Comparison of ENCODE assay signal across 15 cellular contexts in genomic region chr14:55568618-55569017, GRCh38. TPM values are rescaled to one million over a fixed set of nuclear protein-coding genes. Genes with fewer than 3 reads are reported as not detected.
DNase-seq lines count a peak whose midpoint lies in the region; ATAC-seq and TF ChIP-seq lines count a peak whose summit lies in the region.
"Had no signal": no experiment of that assay in that cellular context is flagged by ENCODE, and none has a peak within 500 bp of the region (broad histone marks: within the 10 kb centered on the region; RNA-seq: fewer than 3 reads in every experiment).

No MANE protein-coding gene starts in this region.

- POLR2A ChIA-PET in Caco-2 (lab: Charles Lee) (no interaction called here), IMR-90 (lab: Charles Lee; ENCODE audit: unreplicated experiment) (no interaction called here)

- no peak overlapping the region for H2BK5ac ChIP-seq in IMR-90 (ENCODE audit: low read depth, low read length, poor library complexity, severe bottlenecking)

- no peak for TF ChIP-seq POLR2A in IMR-90 (IDR thresholded peaks at IDR 0.05; ENCODE audit: low read depth, low read length)

- H3K36me3 Mint-ChIP-seq in Caco-2 (ENCODE audit: insufficient read depth, unreplicated experiment) (peaks cover 5% of the 10 kb centered on the region), endodermal cell (ENCODE audit: low read depth) (no peaks in the 10 kb centered on the region), nephron progenitor cell (ENCODE audit: low read depth) (peaks cover 15% of the 10 kb centered on the region)

- H3K9me3 Mint-ChIP-seq in Caco-2 (ENCODE audit: unreplicated experiment), result no peaks in the 10 kb centered on the region
- H3K9me3 Mint-ChIP-seq in endodermal cell, result no peaks in the 10 kb centered on the region
- H3K9me3 Mint-ChIP-seq in nephron progenitor cell, result no peaks in the 10 kb centered on the region
- H3K9me3 Mint-ChIP-seq: CD4-positive, alpha-beta memory T cell; H9 had no signal

- H4K20me1 ChIP-seq in IMR-90 (ENCODE audit: insufficient read depth, low read length), result no peaks in the 10 kb centered on the region

- H3K27me3 Mint-ChIP-seq in Caco-2 (ENCODE audit: insufficient read depth, unreplicated experiment) (no peaks in the 10 kb centered on the region), endodermal cell (ENCODE audit: insufficient read depth) (no peaks in the 10 kb centered on the region), nephron progenitor cell (ENCODE audit: low read depth, poor library complexity) (peaks cover 6% of the 10 kb centered on the region)

- no peak overlapping the region for H4K8ac ChIP-seq in IMR-90 (ENCODE audit: low read depth in 2 of 2, low read length in 2 of 2)

- no peak overlapping the region for H2AFZ ChIP-seq in IMR-90 (replicated peaks; ENCODE audit: low read length, poor library complexity)
- H2AFZ ChIP-seq: GM23248 had no signal

- no peak overlapping the region for H2BK120ac ChIP-seq in IMR-90 (ENCODE audit: low read depth, low read length)

- H3K4ac ChIP-seq in IMR-90 (ENCODE audit: low read depth, low read length), result no peak overlapping the region

- CTCF ChIA-PET in Caco-2 (lab: Charles Lee), result no interaction called here
- CTCF ChIA-PET in IMR-90 (lab: Yijun Ruan, JAX), result interaction anchor here (1.0 kb wide), 1 partner anchor 9 kb away, joined by 3 read pairs; no protein-coding TSS in a partner anchor

- H3K27ac ChIP-seq in IMR-90 (ENCODE audit: insufficient read depth, low read length), result no peak overlapping the region
- H3K27ac ChIP-seq in endodermal cell (ENCODE audit: low read depth, low read length), result no peak overlapping the region
- H3K27ac ChIP-seq: C4-2B, GM23248 had no signal

- H3K4me1 ChIP-seq in Caco-2, result peaks cover 14% of the 10 kb centered on the region
- no peaks in the 10 kb centered on the region; the same call in 1 of the 2 replicates for H3K4me1 ChIP-seq in IMR-90 (ENCODE audit: control insufficient read depth, insufficient read depth, low read length)
- peaks cover 8% of the 10 kb centered on the region for H3K4me1 ChIP-seq in endodermal cell (ENCODE audit: control insufficient read depth, insufficient read depth, low read length)

- H2AK5ac ChIP-seq in IMR-90 (ENCODE audit: low read depth, low read length), result no peak overlapping the region

- no peak overlapping the region for H4K5ac ChIP-seq in IMR-90 (ENCODE audit: low read depth, low read length)

- in situ Hi-C loops in IMR-90 (cut with MboI; ENCODE audit: low sequenced_read_pairs), result no loop called here

- peaks cover 16% of the 10 kb centered on the region for H3K4me1 Mint-ChIP-seq in Caco-2 (ENCODE audit: low read depth, unreplicated experiment)
- H3K4me1 Mint-ChIP-seq in endodermal cell, result peaks cover 30% of the 10 kb centered on the region
- peaks cover 24% of the 10 kb centered on the region for H3K4me1 Mint-ChIP-seq in nephron progenitor cell
- H3K4me1 Mint-ChIP-seq: CD4-positive, alpha-beta memory T cell had no signal

- no peak overlapping the region for H3K18ac ChIP-seq in IMR-90 (ENCODE audit: low read depth, low read length)

- no peak overlapping the region for H3K14ac ChIP-seq in IMR-90 (replicated peaks; ENCODE audit: low read depth, low read length)

- no peak for TF ChIP-seq CTCF in Caco-2 (IDR thresholded peaks at IDR 0.05; ENCODE audit: insufficient read depth in 1 of 2, low read depth in 1 of 2, low read length in 1 of 2, severe bottlenecking in 1 of 2, unreplicated experiment in 1 of 2)
- TF ChIP-seq CTCF in IMR-90 (conservative IDR thresholded peaks at IDR 0.05; ENCODE audit: low read depth, low read length), result no peak
- TF ChIP-seq CTCF in endodermal cell (conservative IDR thresholded peaks at IDR 0.05), result no peak
- TF ChIP-seq CTCF in nephron progenitor cell (IDR thresholded peaks at IDR 0.05), result no peak

- H3K27ac Mint-ChIP-seq in Caco-2 (ENCODE audit: unreplicated experiment) (peak overlapping the region; percentile 31), endodermal cell (peak overlapping the region; percentile 74), nephron progenitor cell (peak overlapping the region; percentile 57)
- H3K27ac Mint-ChIP-seq: H9 had no signal

- H3K4me3 Mint-ChIP-seq in Caco-2 (ENCODE audit: unreplicated experiment) (peak overlapping the region; percentile 23), endodermal cell (peak overlapping the region; percentile 11), nephron progenitor cell (no peak overlapping the region)
- H3K4me3 Mint-ChIP-seq: CD4-positive, alpha-beta memory T cell; H9 had no signal

- no peak overlapping the region for H3K9ac ChIP-seq in IMR-90 (ENCODE audit: low read depth, low read length)
- no peak overlapping the region for H3K9ac ChIP-seq in endodermal cell (ENCODE audit: extremely low read depth, low read length, poor library complexity, severe bottlenecking)
- H3K9ac ChIP-seq: GM23248 had no signal

- dilution Hi-C loops in IMR-90 (cut with HindIII; ENCODE audit: low sequenced_read_pairs, unreplicated experiment), result no loop called here

- H2BK20ac ChIP-seq in IMR-90 (ENCODE audit: low read depth, low read length), result no peak overlapping the region

- DNase-seq in Caco-2 (peak in 1 of 2 experiments; percentile 25), IMR-90 (no peak), endodermal cell (no peak), nephron progenitor cell (no peak), MG63 (no peak), amygdala (lab: John Stamatoyannopoulos, UW) (no peak)
- DNase-seq: BE2C; CD4-positive, alpha-beta memory T cell; DMS153; DMS79 treated with DMSO at 0.1 percent for 48 hours; EL; GM23248; H9 had no signal

- H2BK15ac ChIP-seq in IMR-90 (ENCODE audit: low read depth, low read length), result no peak overlapping the region

- intact Hi-C loops in Caco-2 (cut with micrococcal nuclease; ENCODE audit: unreplicated experiment), result no loop called here
- intact Hi-C loops in IMR-90 (cut with micrococcal nuclease), result no loop called here

- no peak overlapping the region; the same call in 1 of the 2 replicates for H3K4me2 ChIP-seq in IMR-90 (ENCODE audit: low read depth, low read length)

- no peak overlapping the region for H2AK9ac ChIP-seq in IMR-90 (replicated peaks; ENCODE audit: low read depth, low read length, poor library complexity)

- ATAC-seq in IMR-90 (ENCODE audit: low read depth), result peak; percentile 44; the same call in 1 of the 2 replicates
- ATAC-seq in GM19455 (IDR thresholded peaks at IDR 0.05; ENCODE audit: unreplicated experiment), result no peak

- no peaks in the 10 kb centered on the region for H3K27me3 ChIP-seq in Caco-2 (replicated peaks; ENCODE audit: control insufficient read depth, insufficient read depth, low read length)
- no peaks in the 10 kb centered on the region for H3K27me3 ChIP-seq in IMR-90 (ENCODE audit: control insufficient read depth, insufficient read depth, low read length)
- no peaks in the 10 kb centered on the region for H3K27me3 ChIP-seq in endodermal cell (ENCODE audit: control insufficient read depth, insufficient read depth, low read length, poor library complexity, severe bottlenecking)
- H3K27me3 ChIP-seq in MG63, result no peaks in the 10 kb centered on the region
- H3K27me3 ChIP-seq: BE2C had no signal

- no peaks in the 10 kb centered on the region for H3K9me1 ChIP-seq in IMR-90 (ENCODE audit: insufficient read depth, low read length)

- no TSS peak for BruUV-seq in Caco-2 (replicated peaks; lab: Mats Ljungman, UMichigan)
- BruUV-seq in IMR-90 (replicated peaks; lab: Mats Ljungman, UMichigan), result no TSS peak

- no peak for TF ChIP-seq RAD21 in IMR-90 (IDR thresholded peaks at IDR 0.05; ENCODE audit: low read length)

- H3K79me1 ChIP-seq in IMR-90 (ENCODE audit: low read depth in 1 of 2, low read length in 2 of 2), result no peaks in the 10 kb centered on the region

- no peak overlapping the region for H3K56ac ChIP-seq in IMR-90 (ENCODE audit: extremely low read depth, insufficient read depth, low read length)

- H3K36me3 ChIP-seq in Caco-2 (ENCODE audit: control insufficient read depth, insufficient read depth, low read length) (no peaks in the 10 kb centered on the region; the same call in 1 of the 2 replicates), IMR-90 (ENCODE audit: control insufficient read depth, insufficient read depth, low read length) (no peaks in the 10 kb centered on the region), endodermal cell (ENCODE audit: control insufficient read depth, insufficient read depth, low read length) (no peaks in the 10 kb centered on the region), MG63 (no peaks in the 10 kb centered on the region)
- H3K36me3 ChIP-seq: BE2C had no signal

- H3K23ac ChIP-seq in IMR-90 (ENCODE audit: low read depth, low read length), result no peak overlapping the region

- H4K91ac ChIP-seq in IMR-90 (ENCODE audit: insufficient read depth, low read depth, low read length), result no peak overlapping the region

- H3K4me3 ChIP-seq in Caco-2 (ENCODE audit: low read depth, low read length) (no peak overlapping the region), IMR-90 (ENCODE audit: insufficient read depth, low read depth, low read length) (no peak overlapping the region), endodermal cell (ENCODE audit: low read length) (peak overlapping the region; percentile 64), MG63 (no peak overlapping the region)
- H3K4me3 ChIP-seq: GM23248 had no signal

- H3K9me3 ChIP-seq in Caco-2 (no peaks in the 10 kb centered on the region), IMR-90 (ENCODE audit: control insufficient read depth, insufficient read depth, low read length) (no peaks in the 10 kb centered on the region), endodermal cell (ENCODE audit: control insufficient read depth, low read length) (no peaks in the 10 kb centered on the region), MG63 (no peaks in the 10 kb centered on the region)
- H3K9me3 ChIP-seq: BE2C had no signal

TF ChIP-seq in IMR-90, 13 proteins besides CTCF, POLR2A, EP300 and RAD21 (continues in another document):
- TF ChIP-seq BHLHE40 (IDR thresholded peaks at IDR 0.05; ENCODE audit: low read depth, low read length), result no peak
- TF ChIP-seq CHD1 (IDR thresholded peaks at IDR 0.05; ENCODE audit: low read depth, low read length), result no peak
- no peak for TF ChIP-seq MXI1 (IDR thresholded peaks at IDR 0.05; ENCODE audit: borderline replicate concordance, low read depth, low read length)
- TF ChIP-seq FOS (IDR thresholded peaks at IDR 0.05; ENCODE audit: low read depth, low read length), result no peak
- no peak for TF ChIP-seq RCOR1 (IDR thresholded peaks at IDR 0.05; ENCODE audit: insufficient replicate concordance, low read length)
- TF ChIP-seq MAZ (IDR thresholded peaks at IDR 0.05; ENCODE audit: borderline replicate concordance, low read depth, low read length), result no peak

RNA-seq across cellular contexts. Expression of gene KTN1, which starts 11.4 kb away (rescaled TPM):
- total RNA-seq in Caco-2 (2022), result 130 and 138 TPM in 2 replicates
- total RNA-seq in IMR-90 (2012; rRNA removed), result 57.2 and 149 TPM in 2 replicates
- 36.9 and 42.1 TPM in 2 replicates for polyA plus RNA-seq in IMR-90 (2012; rRNA removed)
- 3.5 and 4.0 TPM in 2 replicates for polyA plus RNA-seq in IMR-90 (2012; cell fraction: cytosol; rRNA removed)
- polyA plus RNA-seq in IMR-90 (2012; cell fraction: nucleus; rRNA removed; ENCODE audit: low replicate concordance), result 3.2 and 30.4 TPM in 2 replicates
- 100 to 1,000 TPM; 215 to 239 TPM for total RNA-seq in endodermal cell
- polyA plus RNA-seq in endodermal cell (2013, experiment 1 of 2), result 109 TPM
- polyA plus RNA-seq in endodermal cell (2013, experiment 2 of 2), result 125 TPM
- total RNA-seq in MG63 (2014; rRNA removed; shearing (Covaris generic); ENCODE audit: low replicate concordance), result 56.9 and 153 TPM in 2 replicates
